ENCODE assay signal across 7 cellular contexts in the genomic region with DNA sequence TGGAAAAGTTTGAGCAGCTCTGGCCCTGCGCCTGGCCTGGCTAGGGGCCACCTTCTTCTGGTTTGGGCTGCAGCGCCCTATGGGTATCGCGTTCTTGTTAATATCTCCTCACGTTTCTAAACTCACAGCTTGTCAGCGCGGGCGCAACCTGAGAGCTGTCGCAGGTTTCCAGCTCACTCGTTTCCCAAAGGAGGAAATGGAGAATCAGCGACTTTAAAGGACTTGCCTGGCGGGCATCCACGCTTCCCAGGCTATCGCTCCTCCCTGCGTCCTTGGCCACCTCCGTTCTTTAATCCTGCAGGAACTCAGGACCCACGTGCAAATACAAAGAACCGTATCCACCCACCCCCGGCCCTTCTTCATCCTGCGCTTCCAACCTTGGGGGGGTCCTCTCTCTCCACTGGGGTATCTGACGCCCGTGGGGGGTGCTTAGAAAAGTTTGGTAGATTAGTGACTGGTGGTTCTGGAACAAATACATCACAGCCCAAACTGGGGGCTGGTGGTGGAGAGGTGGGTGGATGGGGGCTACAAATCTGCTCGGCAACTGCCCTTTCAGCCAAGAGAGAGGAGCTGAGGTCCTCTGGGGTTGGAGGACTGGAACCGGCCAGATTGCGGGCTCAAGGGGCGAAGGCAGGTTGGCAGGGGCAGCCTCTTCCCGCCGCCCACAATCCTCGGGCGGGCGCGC. TPM values are rescaled to one million over a fixed set of nuclear protein-coding genes. Genes with fewer than 3 reads are reported as not detected.
DNase-seq lines count a peak whose midpoint lies in the region; ATAC-seq and TF ChIP-seq lines count a peak whose summit lies in the region.

No MANE protein-coding gene starts in this region.

- TF ChIP-seq POLR2A in GM19193 (IDR thresholded peaks at IDR 0.05; ENCODE audit: extremely low read depth, insufficient read depth, insufficient read length), result peak; percentile 58

- ATAC-seq in HG02678 (IDR thresholded peaks at IDR 0.05; ENCODE audit: unreplicated experiment) (no peak), HG02973 (IDR thresholded peaks at IDR 0.05; ENCODE audit: unreplicated experiment) (no peak)

- H3K79me2 ChIP-seq in neural progenitor cell (ENCODE audit: low read depth), result peaks cover 44% of the 10 kb centered on the region

- no peaks in the 10 kb centered on the region for H3K9me3 ChIP-seq in neural progenitor cell (ENCODE audit: low read depth)

- intact Hi-C loops in activated naive CD4-positive, alpha-beta T cell treated with anti-CD3 and anti-CD28 coated beads for 36 hours (cut with micrococcal nuclease), result loop anchor here (2.0 to 10.0 kb wide), 6 partner anchors 36 to 822 kb away; no protein-coding TSS in a partner anchor

- peaks cover 14% of the 10 kb centered on the region for H3F3A ChIP-seq in neural progenitor cell (ENCODE audit: low read depth)

- no peaks in the 10 kb centered on the region for H3K27me3 ChIP-seq in neural progenitor cell

- no peak overlapping the region for H3K9ac ChIP-seq in neural progenitor cell

- H3K4me2 ChIP-seq in neural progenitor cell, result peak overlapping the region; percentile 78

- peaks cover 36% of the 10 kb centered on the region for H3K4me1 Mint-ChIP-seq in activated naive CD4-positive, alpha-beta T cell treated with anti-CD3 and anti-CD28 coated beads for 36 hours (ENCODE audit: low read depth)
- H3K4me1 Mint-ChIP-seq in neural progenitor cell, result peaks cover 42% of the 10 kb centered on the region

- peaks cover 9% of the 10 kb centered on the region for H4K20me1 ChIP-seq in neural progenitor cell (ENCODE audit: low read depth)

- H3K27me3 Mint-ChIP-seq in activated naive CD4-positive, alpha-beta T cell treated with anti-CD3 and anti-CD28 coated beads for 36 hours (ENCODE audit: low read depth), result no peaks in the 10 kb centered on the region
- H3K27me3 Mint-ChIP-seq in neural progenitor cell (ENCODE audit: insufficient read depth, low read depth), result peaks cover 3% of the 10 kb centered on the region

- peak overlapping the region; percentile 94 for H3K27ac Mint-ChIP-seq in activated naive CD4-positive, alpha-beta T cell treated with anti-CD3 and anti-CD28 coated beads for 36 hours
- H3K27ac Mint-ChIP-seq in neural progenitor cell, result peak overlapping the region; percentile 95

- DNase-seq in NCI-H2107 treated with DMSO at 0.1 percent for 48 hours (lab: John Stamatoyannopoulos, UW; ENCODE audit: unreplicated experiment) (peak; percentile 49), germinal center (ENCODE audit: low spot score) (peak; percentile 16), neural progenitor cell (ENCODE audit: low spot score) (peak; percentile 75)
- peak; percentile 41 for DNase-seq in activated naive CD4-positive, alpha-beta T cell treated with anti-CD3 and anti-CD28 coated beads for 36 hours

- no peak for TF ChIP-seq CTCF in neural progenitor cell (IDR thresholded peaks at IDR 0.05)

- H3K36me3 Mint-ChIP-seq in activated naive CD4-positive, alpha-beta T cell treated with anti-CD3 and anti-CD28 coated beads for 36 hours (ENCODE audit: low read depth), result peaks cover 23% of the 10 kb centered on the region
- H3K36me3 Mint-ChIP-seq in neural progenitor cell, result peaks cover 12% of the 10 kb centered on the region

- H3K4me3 Mint-ChIP-seq in activated naive CD4-positive, alpha-beta T cell treated with anti-CD3 and anti-CD28 coated beads for 36 hours, result peak overlapping the region; percentile 81
- H3K4me3 Mint-ChIP-seq in neural progenitor cell, result peak overlapping the region; percentile 98

- peak overlapping the region; percentile 82 for H3K4me3 ChIP-seq in neural progenitor cell

- peak overlapping the region; percentile 84 for H3K27ac ChIP-seq in neural progenitor cell

- H2AFZ ChIP-seq in neural progenitor cell (replicated peaks), result peak overlapping the region; percentile 46

- no peaks in the 10 kb centered on the region for H3K9me3 Mint-ChIP-seq in activated naive CD4-positive, alpha-beta T cell treated with anti-CD3 and anti-CD28 coated beads for 36 hours
- H3K9me3 Mint-ChIP-seq in neural progenitor cell, result no peaks in the 10 kb centered on the region

- H3K36me3 ChIP-seq in neural progenitor cell, result peaks cover 13% of the 10 kb centered on the region

- CTCF ChIA-PET in activated naive CD4-positive, alpha-beta T cell treated with anti-CD3 and anti-CD28 coated beads for 36 hours (lab: Charles Lee), result interaction anchor here (0.7 to 1.1 kb wide), 4 partner anchors 11 to 113 kb away, joined by 3 read pairs; no protein-coding TSS in a partner anchor

- H3K4me1 ChIP-seq in neural progenitor cell, result peaks cover 20% of the 10 kb centered on the region

RNA-seq across cellular contexts. Expression of gene PSAT1, which starts 0.6 kb away (rescaled TPM):
- 100 to 1,000 TPM; 235 to 240 TPM for total RNA-seq in activated naive CD4-positive, alpha-beta T cell treated with anti-CD3 and anti-CD28 coated beads for 36 hours
- total RNA-seq in neural progenitor cell (ENCODE audit: low replicate concordance), result 261 and 357 TPM in 2 replicates

Comparison
In these comparisons a context has a peak if more than half of its experiments do, and no peak if none do; other contexts are left out.
1. DNase-seq: peak in every context shown above with its lines; median percentile 75 in neural progenitor cell; 49 in NCI-H2107 treated with DMSO at 0.1 percent for 48 hours; 41 in activated naive CD4-positive, alpha-beta T cell treated with anti-CD3 and anti-CD28 coated beads for 36 hours; 16 in germinal center.